34 cellular contexts compared by ENCODE assay signal in genomic region chr20:34989670-34990069, GRCh38. TPM values are rescaled to one million over a fixed set of nuclear protein-coding genes. Genes with fewer than 3 reads are reported as not detected.
"Had no signal": no experiment of that assay in that cellular context is flagged by ENCODE, and none has a peak within 500 bp of the region (broad histone marks: within the 10 kb centered on the region; RNA-seq: fewer than 3 reads in every experiment).

No MANE protein-coding gene starts in this region.

- H3K27me3 Mint-ChIP-seq: activated CD8-positive, alpha-beta T cell treated with anti-CD3 and anti-CD28 coated beads for 36 hours; activated naive CD8-positive, alpha-beta T cell had no signal

- H3K27ac ChIP-seq: brain microvascular endothelial cell, epithelial cell of prostate, esophagus squamous epithelium, WERI-Rb-1 had no signal

- H3K36me3 Mint-ChIP-seq: activated naive CD8-positive, alpha-beta T cell had no signal

- FAIRE-seq: astrocyte, bronchial epithelial cell, colon, endometrium, endothelial cell of umbilical vein, frontal cortex had no signal

- H3K9me3 ChIP-seq: esophagus squamous epithelium had no signal

- H3K4me3 ChIP-seq: esophagus squamous epithelium had no signal

- H3K4me1 Mint-ChIP-seq: activated B cell treated with CpG ODN at 0.5 μM for 24 hours had no signal

- H3K27ac Mint-ChIP-seq: activated B cell treated with CpG ODN at 0.5 μM for 24 hours; activated CD8-positive, alpha-beta T cell treated with anti-CD3 and anti-CD28 coated beads for 36 hours; activated naive CD8-positive, alpha-beta T cell; activated T-helper 17 cell treated with anti-CD3 and anti-CD28 coated beads, Interleukin-2, amount 50 U/mL, for 72 hours; T-helper 17 cell; T-helper 2 cell treated with Interferon-gamma antibody and Interleukin-4, amounts not matched to agents 5 μg/mL and 100 μg/mL, for 36 hours had no signal

- H3K36me3 ChIP-seq: brain microvascular endothelial cell, WERI-Rb-1 had no signal

- H3K4me3 Mint-ChIP-seq: activated B cell treated with CpG ODN at 0.5 μM for 24 hours; activated CD8-positive, alpha-beta T cell treated with anti-CD3 and anti-CD28 coated beads for 36 hours; activated naive CD8-positive, alpha-beta T cell; activated T-cell treated with anti-CD3 and anti-CD28 coated beads, Interleukin-2, amount 50 U/mL, for 4 hours; activated T-helper 17 cell treated with anti-CD3 and anti-CD28 coated beads, Interleukin-2, amount 50 U/mL, for 72 hours; T-helper 17 cell; T-helper 2 cell treated with Interferon-gamma antibody and Interleukin-4, amounts not matched to agents 5 μg/mL and 100 μg/mL, for 36 hours had no signal

- DNase-seq: activated B cell treated with CpG ODN at 0.5 μM for 24 hours; activated CD4-positive, alpha-beta T cell treated with anti-CD3 and anti-CD28 coated beads for 48 hours; activated CD4-positive, alpha-beta T cell treated with anti-CD3 and anti-CD28 coated beads, Interleukin-2, amount 50 U/mL, for 1 hour; activated CD4-positive, alpha-beta T cell treated with anti-CD3 and anti-CD28 coated beads, Interleukin-2, amount 50 U/mL, for 48 hours; activated CD8-positive, alpha-beta memory T cell treated with anti-CD3 and anti-CD28 coated beads for 24 hours; activated CD8-positive, alpha-beta T cell treated with anti-CD3 and anti-CD28 coated beads for 36 hours; activated effector memory CD4-positive, alpha-beta T cell treated with Interleukin-2 at 50 U/mL for 16 hours; activated gamma-delta T cell treated with Interleukin-2 at 50 U/mL for 16 hours; activated naive CD4-positive, alpha-beta T cell treated with anti-CD3 and anti-CD28 coated beads, Interleukin-2, amount 50 U/mL, for 16 hours; activated naive CD4-positive, alpha-beta T cell treated with Interleukin-2 at 50 U/mL for 16 hours; activated T-cell treated with anti-CD3 and anti-CD28 coated beads, Interleukin-2, amount 50 U/mL, for 4 hours; amniotic stem cell; anterior cingulate cortex; brain microvascular endothelial cell; caudate nucleus; effector CD8-positive, alpha-beta T cell; esophagus squamous epithelium; T-helper 1 cell; T-helper 17 cell; T1000; WERI-Rb-1 had no signal

- ATAC-seq: activated CD4-positive, CD25-positive, alpha-beta regulatory T cell treated with anti-CD3 and anti-CD28 coated beads, Interleukin-2, amount 50 U/mL, for 24 hours; activated CD8-positive, alpha-beta T cell treated with anti-CD3 and anti-CD28 coated beads for 36 hours; activated T-cell treated with anti-CD3 and anti-CD28 coated beads, Interleukin-2, amount 50 U/mL, for 4 hours; activated T-helper 17 cell treated with anti-CD3 and anti-CD28 coated beads, Interleukin-2, amount 50 U/mL, for 72 hours; T-helper 17 cell had no signal

- H3K9me3 Mint-ChIP-seq: activated B cell treated with CpG ODN at 0.5 μM for 24 hours; activated CD8-positive, alpha-beta T cell treated with anti-CD3 and anti-CD28 coated beads for 36 hours; activated T-cell treated with anti-CD3 and anti-CD28 coated beads, Interleukin-2, amount 50 U/mL, for 4 hours; activated T-helper 17 cell treated with anti-CD3 and anti-CD28 coated beads, Interleukin-2, amount 50 U/mL, for 72 hours; T-helper 2 cell treated with Interferon-gamma antibody and Interleukin-4, amounts not matched to agents 5 μg/mL and 100 μg/mL, for 36 hours had no signal

- H3K27me3 ChIP-seq: brain microvascular endothelial cell had no signal

RNA-seq across cellular contexts. Expression of gene MYH7B, which starts 34.0 kb away (rescaled TPM):
- total RNA-seq: dermis microvascular lymphatic vessel endothelial cell, endothelial cell of umbilical vein, fibroblast of villous mesenchyme, frontal cortex had no signal
